ENCODE assay signal across 9 cellular contexts in the genomic region with DNA sequence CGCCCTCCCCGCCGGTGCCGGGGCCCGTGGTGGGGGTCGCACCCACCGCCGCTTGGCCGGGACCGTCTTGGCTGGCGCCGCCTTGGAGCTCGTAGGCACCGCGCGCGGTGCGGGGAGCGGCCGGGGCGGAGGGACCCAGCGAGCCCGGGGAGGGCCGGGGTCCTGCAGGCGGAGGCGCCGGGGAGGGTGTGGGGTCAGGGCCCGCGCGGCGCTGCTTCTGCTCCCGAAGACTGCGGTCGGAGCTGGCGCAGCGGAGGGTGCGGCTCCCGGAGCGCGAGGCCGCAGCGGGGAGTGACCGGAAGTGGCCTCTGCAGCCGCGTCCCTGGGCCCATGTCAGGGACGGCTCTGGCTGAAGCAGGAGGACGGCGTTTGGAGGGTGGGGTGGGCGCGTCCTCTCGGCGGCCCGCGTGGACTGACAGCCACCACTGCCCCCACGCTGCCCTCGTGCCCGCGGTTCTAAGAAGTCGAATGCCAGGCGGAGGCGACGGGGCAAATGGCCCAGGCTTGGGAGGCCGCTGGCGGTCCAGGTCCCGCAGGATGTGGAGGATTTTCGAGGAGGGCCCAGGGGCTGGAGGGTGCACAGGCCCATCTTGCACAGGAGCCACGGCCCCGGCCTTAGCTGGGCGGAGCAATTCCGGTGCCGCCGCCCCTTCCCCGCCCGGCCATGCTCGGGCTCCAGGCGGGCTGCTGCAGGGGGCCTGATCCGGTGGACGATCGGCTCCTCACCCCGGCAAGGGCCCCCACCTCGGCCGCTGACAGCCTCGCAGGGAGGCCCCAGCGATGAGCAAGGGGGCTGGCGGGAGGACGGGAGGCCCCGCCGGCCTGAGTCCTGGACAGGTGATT. TPM values are rescaled to one million over a fixed set of nuclear protein-coding genes. Genes with fewer than 3 reads are reported as not detected.
DNase-seq lines count a peak whose midpoint lies in the region; ATAC-seq and TF ChIP-seq lines count a peak whose summit lies in the region.
"Had no signal": no experiment of that assay in that cellular context is flagged by ENCODE, and none has a peak within 500 bp of the region (broad histone marks: within the 10 kb centered on the region; RNA-seq: fewer than 3 reads in every experiment).

No MANE protein-coding gene starts in this region.

- peak overlapping the region; percentile 73 to 81 (median 79) for H3K4me3 Mint-ChIP-seq in brain

- in situ Hi-C loops in IMR-90 (cut with MboI; ENCODE audit: low sequenced_read_pairs), result no loop called here

- H3K27ac ChIP-seq in IMR-90 (ENCODE audit: insufficient read depth, low read length) (peak overlapping the region; percentile 72), prostate gland (peak overlapping the region; percentile 76 to 87)
- H3K27ac ChIP-seq: KMS-11 had no signal

- TF ChIP-seq POLR2A in IMR-90 (IDR thresholded peaks at IDR 0.05; ENCODE audit: low read depth, low read length) (no peak), prostate gland (IDR thresholded peaks at IDR 0.05) (no peak)

- H4K8ac ChIP-seq in IMR-90 (ENCODE audit: low read depth in 2 of 2, low read length in 2 of 2), result peak overlapping the region; percentile 82 to 94; a peak in 3 of 4 replicates

- peak overlapping the region; percentile 53 for H3K9ac ChIP-seq in IMR-90 (ENCODE audit: low read depth, low read length)
- H3K9ac ChIP-seq: KMS-11 had no signal

- POLR2A ChIA-PET in IMR-90 (lab: Charles Lee; ENCODE audit: unreplicated experiment), result no interaction called here
- POLR2A ChIA-PET in GM10248 (lab: Yijun Ruan, JAX), result no interaction called here

- peak overlapping the region; percentile 21; the same call in 1 of the 2 replicates for H3K56ac ChIP-seq in IMR-90 (ENCODE audit: extremely low read depth, insufficient read depth, low read length)

- no peaks in the 10 kb centered on the region for H3K9me3 ChIP-seq in IMR-90 (ENCODE audit: control insufficient read depth, insufficient read depth, low read length)
- H3K9me3 ChIP-seq in prostate gland, result no peaks in the 10 kb centered on the region

- no peak overlapping the region for H3K23ac ChIP-seq in IMR-90 (ENCODE audit: low read depth, low read length)

- intact Hi-C loops in IMR-90 (cut with micrococcal nuclease) (no loop called here), prostate gland (cut with DNase I) (no loop called here)

- H3K36me3 Mint-ChIP-seq in brain, result peaks cover 21% of the 10 kb centered on the region

- peak overlapping the region; percentile 62; the same call in 1 of the 2 replicates for H4K91ac ChIP-seq in IMR-90 (ENCODE audit: insufficient read depth, low read depth, low read length)

- DNase-seq in CMK (ENCODE audit: low read depth), result peak; percentile 60
- peak; percentile 47 for DNase-seq in IMR-90
- DNase-seq in hypothalamus (lab: John Stamatoyannopoulos, UW), result peak in 38 of 51 donors; percentile 13 to 69 (median 40)
- peak; percentile 26 for DNase-seq in prostate gland (ENCODE audit: low spot score)
- no peak for DNase-seq in COLO829 (ENCODE audit: low spot score)
- no peak for DNase-seq in stimulated activated CD8-positive, alpha-beta memory T cell treated with anti-CD3 and anti-CD28 coated beads, Interleukin-4, amount 100 ng/mL, for 48 hours
- no peak for DNase-seq in GM10248 (ENCODE audit: extremely low spot score)

- no peaks in the 10 kb centered on the region; the same call in 1 of the 2 replicates for H3K9me1 ChIP-seq in IMR-90 (ENCODE audit: insufficient read depth, low read length)

- peaks cover 13% of the 10 kb centered on the region for H3K4me1 Mint-ChIP-seq in brain

- peaks cover 0 to 3% (median 0%) of the 10 kb centered on the region in 5 experiments for H3K9me3 Mint-ChIP-seq in brain

- no TSS peak for BruUV-seq in IMR-90 (replicated peaks; lab: Mats Ljungman, UMichigan)

- H3K4ac ChIP-seq in IMR-90 (ENCODE audit: low read depth, low read length), result peak overlapping the region; percentile 93

- H3K27me3 ChIP-seq in IMR-90 (ENCODE audit: control insufficient read depth, insufficient read depth, low read length) (no peaks in the 10 kb centered on the region), prostate gland (replicated peaks; ENCODE audit: insufficient read depth) (no peaks in the 10 kb centered on the region)

- H4K20me1 ChIP-seq in IMR-90 (ENCODE audit: insufficient read depth, low read length), result no peaks in the 10 kb centered on the region; the same call in 1 of the 2 replicates

- peaks cover 0 to 7% of the 10 kb centered on the region in 2 experiments; a peak in 1 of 4 replicates for H3K79me1 ChIP-seq in IMR-90 (ENCODE audit: low read depth in 1 of 2, low read length in 2 of 2)

- 0 out of 2 replicates have a peak overlapping the region, but pooled peaks have one; percentile 79 for H3K14ac ChIP-seq in IMR-90 (replicated peaks; ENCODE audit: low read depth, low read length)

- peak overlapping the region; percentile 82 for H2AK9ac ChIP-seq in IMR-90 (replicated peaks; ENCODE audit: low read depth, low read length, poor library complexity)

- H3K27me3 Mint-ChIP-seq in brain, result peaks cover 12% of the 10 kb centered on the region

- no peak for TF ChIP-seq RAD21 in IMR-90 (IDR thresholded peaks at IDR 0.05; ENCODE audit: low read length)

- H3K36me3 ChIP-seq in IMR-90 (ENCODE audit: control insufficient read depth, insufficient read depth, low read length) (no peaks in the 10 kb centered on the region), prostate gland (no peaks in the 10 kb centered on the region)

- peak; percentile 89 for ATAC-seq in IMR-90 (ENCODE audit: low read depth)

- H3K27ac Mint-ChIP-seq in brain, result no peak overlapping the region

- no peak overlapping the region; the same call in 1 of the 2 replicates for H2BK20ac ChIP-seq in IMR-90 (ENCODE audit: low read depth, low read length)

- peak overlapping the region; percentile 71 for H3K4me2 ChIP-seq in IMR-90 (ENCODE audit: low read depth, low read length)
- H3K4me2 ChIP-seq: KMS-11 had no signal

- peak overlapping the region; percentile 0 for H2BK5ac ChIP-seq in IMR-90 (ENCODE audit: low read depth, low read length, poor library complexity, severe bottlenecking)

- CTCF ChIA-PET in IMR-90 (lab: Yijun Ruan, JAX) (no interaction called here), GM10248 (lab: Yijun Ruan, JAX) (interaction anchor here (0.8 to 1.4 kb wide), 3 partner anchors 13 to 279 kb away, joined by 3 to 4 read pairs (median 3); a partner anchor contains a TSS)

- H3K4me3 ChIP-seq in IMR-90 (ENCODE audit: insufficient read depth, low read depth, low read length) (peak overlapping the region; percentile 60), prostate gland (peak overlapping the region; percentile 66 to 84)

- peak overlapping the region; percentile 100 for H2AFZ ChIP-seq in IMR-90 (replicated peaks; ENCODE audit: low read length, poor library complexity)

- WGBS in IMR-90 (ENCODE audit: extremely low coverage in 2 of 2, insufficient read length in 1 of 2), 2 experiments, result 21% methylated on average over 12 of the region's 88 CpGs; no CpG with 5 or more reads in 1 of the 2 experiments
- under 1% methylated on average over 56 of the region's 88 CpGs for WGBS in prostate gland

- peak overlapping the region; percentile 90 for H2BK120ac ChIP-seq in IMR-90 (ENCODE audit: low read depth, low read length)

- TF ChIP-seq CTCF in IMR-90 (conservative IDR thresholded peaks at IDR 0.05; ENCODE audit: low read depth, low read length), result no peak
- TF ChIP-seq CTCF in brain (conservative IDR thresholded peaks at IDR 0.05), result no peak
- no peak for TF ChIP-seq CTCF in prostate gland (IDR thresholded peaks at IDR 0.05)
- no peak for TF ChIP-seq CTCF in GM10248 (IDR thresholded peaks at IDR 0.05; ENCODE audit: control extremely low read depth, extremely low read depth, low read depth, missing control alignments)

- no peak overlapping the region for H2BK15ac ChIP-seq in IMR-90 (ENCODE audit: low read depth, low read length)

- dilution Hi-C loops in IMR-90 (cut with HindIII; ENCODE audit: low sequenced_read_pairs, unreplicated experiment), result no loop called here

- H3K18ac ChIP-seq in IMR-90 (ENCODE audit: low read depth, low read length), result no peak overlapping the region; the same call in 1 of the 2 replicates

- H3K4me1 ChIP-seq in IMR-90 (ENCODE audit: control insufficient read depth, insufficient read depth, low read length), result no peaks in the 10 kb centered on the region; the same call in 1 of the 2 replicates
- H3K4me1 ChIP-seq in prostate gland (replicated peaks), result no peaks in the 10 kb centered on the region

- H2AK5ac ChIP-seq in IMR-90 (ENCODE audit: low read depth, low read length), result no peak overlapping the region

- peak overlapping the region; percentile 86 for H4K5ac ChIP-seq in IMR-90 (ENCODE audit: low read depth, low read length)

TF ChIP-seq in IMR-90, 13 proteins besides CTCF, POLR2A, EP300 and RAD21 (continues in another document):
- TF ChIP-seq CHD1 (IDR thresholded peaks at IDR 0.05; ENCODE audit: low read depth, low read length), result no peak
- TF ChIP-seq MAFK (IDR thresholded peaks at IDR 0.05; ENCODE audit: low read depth, low read length), result no peak
- TF ChIP-seq NFE2L2 (IDR thresholded peaks at IDR 0.05; ENCODE audit: low read depth, low read length), result no peak

RNA-seq across cellular contexts. Expression of a gene that starts 7.7 kb away (rescaled TPM):
- 10.8 and 14.2 TPM in 2 replicates for total RNA-seq in IMR-90 (2012; rRNA removed)
- 3.4 and 3.8 TPM in 2 replicates for polyA plus RNA-seq in IMR-90 (2012; rRNA removed)
- polyA plus RNA-seq in IMR-90 (2012; cell fraction: cytosol; rRNA removed), result 1.3 and 1.4 TPM in 2 replicates
- polyA plus RNA-seq in IMR-90 (2012; cell fraction: nucleus; rRNA removed; ENCODE audit: low replicate concordance), result 2.1 and 2.2 TPM in 2 replicates
- 10.7 TPM for polyA plus RNA-seq in brain (ENCODE audit: insufficient read depth, low read depth, low replicate concordance)
- total RNA-seq in prostate gland, result 1 to 10 TPM; 7.0 to 8.2 TPM

RNA-seq across cellular contexts. Expression of a gene that starts 33.2 kb away (rescaled TPM):
- 4.5 and 5.6 TPM in 2 replicates for total RNA-seq in IMR-90 (2012; rRNA removed)
- 1.2 and 1.8 TPM in 2 replicates for polyA plus RNA-seq in IMR-90 (2012; rRNA removed)
- polyA plus RNA-seq in IMR-90 (2012; cell fraction: cytosol; rRNA removed), result 0.19 and 0.33 TPM in 2 replicates
- polyA plus RNA-seq in IMR-90 (2012; cell fraction: nucleus; rRNA removed; ENCODE audit: low replicate concordance), result 0.10 and 1.0 TPM in 2 replicates
- polyA plus RNA-seq in brain (ENCODE audit: insufficient read depth, low read depth, low replicate concordance), result 3.8 TPM
- total RNA-seq in prostate gland, result 1 to 10 TPM; 2.9 to 4.7 TPM

RNA-seq across cellular contexts. Expression of a gene that starts 60.0 kb away (rescaled TPM):
- total RNA-seq in IMR-90 (2012; rRNA removed) (77.8 and 89.3 TPM in 2 replicates), prostate gland (10 to 100 TPM; 19.1 to 44.6 TPM)
- polyA plus RNA-seq in IMR-90 (2012; rRNA removed) (3.0 and 3.2 TPM in 2 replicates), brain (ENCODE audit: insufficient read depth, low read depth, low replicate concordance) (5.1 TPM)
- 0.91 and 1.6 TPM in 2 replicates for polyA plus RNA-seq in IMR-90 (2012; cell fraction: cytosol; rRNA removed)
- polyA plus RNA-seq in IMR-90 (2012; cell fraction: nucleus; rRNA removed; ENCODE audit: low replicate concordance), result 2.0 and 10.6 TPM in 2 replicates

Comparison
In these comparisons a context has a peak if more than half of its experiments do, and no peak if none do; other contexts are left out.
1. DNase-seq: peak in CMK (single experiment), IMR-90 (single experiment), hypothalamus (38 of 51) and prostate gland (single experiment); none in COLO829 (single experiment), stimulated activated CD8-positive, alpha-beta memory T cell treated with anti-CD3 and anti-CD28 coated beads, Interleukin-4, amount 100 ng/mL, for 48 hours (single experiment) and GM10248 (single experiment).